24 cellular contexts compared by ENCODE assay signal in the genomic region with DNA sequence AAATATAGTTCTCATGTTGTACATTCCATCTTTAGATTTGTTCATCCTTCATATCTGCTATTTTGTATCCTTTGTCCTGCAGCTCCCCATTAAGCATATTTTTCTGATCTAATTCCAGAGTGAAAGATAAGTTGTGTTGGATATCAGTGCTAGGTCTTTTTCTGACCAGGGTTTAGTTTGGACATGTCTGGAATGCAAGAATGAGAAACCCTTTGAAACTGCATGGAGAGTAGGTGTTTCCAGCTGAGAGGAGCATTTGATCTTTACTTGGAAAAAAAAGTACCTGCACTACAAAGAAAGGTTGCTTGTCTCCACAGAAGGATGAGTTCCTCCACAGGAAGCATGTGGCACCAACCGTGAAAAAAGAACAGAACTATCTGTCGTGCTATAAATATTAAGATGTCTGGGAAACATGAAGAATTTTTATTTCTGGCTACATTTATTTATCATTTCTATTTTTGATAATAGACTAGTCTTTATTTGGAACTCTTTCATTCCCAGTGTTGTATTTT. TPM values are rescaled to one million over a fixed set of nuclear protein-coding genes. Genes with fewer than 3 reads are reported as not detected.
DNase-seq lines count a peak whose midpoint lies in the region; ATAC-seq, FAIRE-seq and TF ChIP-seq lines count a peak whose summit lies in the region.
"Had no signal": no experiment of that assay in that cellular context is flagged by ENCODE, and none has a peak within 500 bp of the region (broad histone marks: within the 10 kb centered on the region; RNA-seq: fewer than 3 reads in every experiment).

No MANE protein-coding gene starts in this region.

- no TSS peak for BruUV-seq in HepG2 (replicated peaks; lab: Mats Ljungman, UMichigan)

- dilution Hi-C loops in keratinocyte (cut with MboI; ENCODE audit: extremely low pct_ligation_motif_present, low sequenced_read_pairs): no loop called here

- H3K9me3 ChIP-seq in keratinocyte (ENCODE audit: control insufficient read depth, low read depth, low read length) (no peaks in the 10 kb centered on the region), WERI-Rb-1 (ENCODE audit: severe bottlenecking) (no peaks in the 10 kb centered on the region), HepG2 (ENCODE audit: low read length) (no peaks in the 10 kb centered on the region)
- H3K9me3 ChIP-seq: HAP-1 had no signal

- CTCF ChIA-PET in HepG2 (lab: Yijun Ruan, JAX; ENCODE audit: low intra/inter-chr PET ratio, low total read pairs): no interaction called here

- no peaks in the 10 kb centered on the region for H3K36me3 ChIP-seq in bronchial epithelial cell (ENCODE audit: control insufficient read depth, insufficient read depth, low read length)
- H3K36me3 ChIP-seq in keratinocyte (ENCODE audit: control insufficient read depth in 2 of 2, extremely low read depth in 1 of 2, insufficient read depth in 2 of 2, low read length in 2 of 2): no peaks in the 10 kb centered on the region
- H3K36me3 ChIP-seq in WERI-Rb-1: no peaks in the 10 kb centered on the region
- H3K36me3 ChIP-seq in HepG2 (replicated peaks in 1 of 2; ENCODE audit: control insufficient read depth in 1 of 2, insufficient read depth in 2 of 2, low read length in 2 of 2): no peaks in the 10 kb centered on the region
- H3K36me3 ChIP-seq: HAP-1 had no signal

- no peaks in the 10 kb centered on the region for H3K27me3 ChIP-seq in bronchial epithelial cell (ENCODE audit: control insufficient read depth, insufficient read depth, low read length)
- no peaks in the 10 kb centered on the region for H3K27me3 ChIP-seq in keratinocyte (ENCODE audit: control insufficient read depth, extremely low read depth, insufficient read depth, low read length)
- H3K27me3 ChIP-seq in WERI-Rb-1 (ENCODE audit: insufficient read depth, low read depth, severe bottlenecking): no peaks in the 10 kb centered on the region
- no peaks in the 10 kb centered on the region for H3K27me3 ChIP-seq in HepG2 (ENCODE audit: control insufficient read depth in 1 of 2, insufficient read depth in 2 of 2, low read length in 2 of 2)

- DNase-seq in NCI-H2171 treated with DMSO at 0.1 percent for 48 hours (lab: John Stamatoyannopoulos, UW) (peak; percentile 19), NCI-H2171 (lab: John Stamatoyannopoulos, UW) (no peak), bronchial epithelial cell (ENCODE audit: low read depth) (peak; percentile 79), keratinocyte (ENCODE audit: low read depth, low spot score) (no peak), NCI-H1092 treated with DMSO at 0.1 percent for 48 hours (lab: John Stamatoyannopoulos, UW) (no peak), WERI-Rb-1 (no peak), HepG2 (ENCODE audit: low spot score) (no peak), ureter (ENCODE audit: low spot score) (no peak)
- DNase-seq: ACHN; Calu3; CD8-positive, alpha-beta T cell; DMS153; KG1; NCI-H1105 treated with DMSO at 0.1 percent for 48 hours; NCI-H2029 treated with DMSO at 0.1 percent for 48 hours; NCI-H526; OCI-M1; SHP77 had no signal

- in situ Hi-C loops in HepG2 (cut with HindIII; ENCODE audit: extremely low pct_ligation_motif_present, low pct_unique_long_range_greater_than_20kb): loop anchor here (25.0 kb wide), 1 partner anchor 631 kb away; no protein-coding TSS in a partner anchor

- H3K4me2 ChIP-seq in keratinocyte (ENCODE audit: control insufficient read depth, extremely low read depth, insufficient read depth, low read depth, low read length): peak overlapping the region; percentile 81
- H3K4me2 ChIP-seq in HepG2 (ENCODE audit: low read depth, low read length): no peak overlapping the region
- H3K4me2 ChIP-seq: GM23338 had no signal

- TF ChIP-seq EP300 in HepG2 (IDR thresholded peaks at IDR 0.05; ENCODE audit: low read depth in 2 of 2, low read length in 2 of 2): no peak
- no peak for TF ChIP-seq EP300 in HepG2 (CRISPR knock-in tag; IDR thresholded peaks at IDR 0.05; ENCODE audit: borderline replicate concordance)

- H2AFZ ChIP-seq in keratinocyte (ENCODE audit: control insufficient read depth, low read length) (peak overlapping the region; percentile 16), HepG2 (ENCODE audit: low read length) (no peak overlapping the region)
- H2AFZ ChIP-seq: GM23338 had no signal

- FAIRE-seq in bronchial epithelial cell (lab: Jason Lieb, UNC) (no peak), keratinocyte (lab: Jason Lieb, UNC) (peak; percentile 79), HepG2 (lab: Jason Lieb, UNC) (no peak)
- FAIRE-seq: GM12892, RCC 7860 had no signal

- H3K9ac ChIP-seq in keratinocyte (ENCODE audit: control insufficient read depth, extremely low read depth, insufficient read depth, low read length) (no peak overlapping the region), HepG2 (ENCODE audit: insufficient read depth, low read depth, low read length) (no peak overlapping the region)

- POLR2A ChIA-PET in HepG2 (lab: Yijun Ruan, JAX): no interaction called here

- H3K79me2 ChIP-seq in keratinocyte (ENCODE audit: control insufficient read depth, insufficient read depth, low read length) (no peaks in the 10 kb centered on the region), HepG2 (ENCODE audit: insufficient read depth, low read length) (no peaks in the 10 kb centered on the region)

- no peak for TF ChIP-seq CTCF in bronchial epithelial cell (IDR thresholded peaks at IDR 0.05; ENCODE audit: insufficient read depth, low read length, severe bottlenecking)
- no peak for TF ChIP-seq CTCF in keratinocyte (optimal IDR thresholded peaks at IDR 0.05 in 1 of 3, IDR thresholded peaks at IDR 0.05 in 1 of 3, conservative IDR thresholded peaks at IDR 0.05 in 1 of 3; ENCODE audit: extremely low read depth in 1 of 3, insufficient read depth in 2 of 3, low read length in 3 of 3)
- no peak for TF ChIP-seq CTCF in WERI-Rb-1 (IDR thresholded peaks at IDR 0.05; ENCODE audit: low read depth, low read length)
- TF ChIP-seq CTCF in HepG2 (CRISPR knock-in tag; IDR thresholded peaks at IDR 0.05): no peak

- no peaks in the 10 kb centered on the region for H3K9me1 ChIP-seq in keratinocyte (ENCODE audit: control insufficient read depth, extremely low read depth, insufficient read depth, low read length)

- intact Hi-C loops in HepG2 (cut with micrococcal nuclease; ENCODE audit: unreplicated experiment): no loop called here

- H3K4me1 ChIP-seq in keratinocyte (ENCODE audit: control insufficient read depth, extremely low read depth, insufficient read depth, low read length) (peaks cover 18% of the 10 kb centered on the region), HepG2 (ENCODE audit: insufficient read depth, low read length) (peaks cover 21% of the 10 kb centered on the region)

- no peak for TF ChIP-seq POLR2A in HepG2 (IDR thresholded peaks at IDR 0.05; ENCODE audit: insufficient read depth in 1 of 2, low read depth in 2 of 2, low read length in 2 of 2)

- H3K4me3 ChIP-seq in bronchial epithelial cell (ENCODE audit: low read depth, low read length): no peak overlapping the region
- peak overlapping the region in 2 of 3 experiments; percentile 20 to 42 for H3K4me3 ChIP-seq in keratinocyte (ENCODE audit: control insufficient read depth in 2 of 3, extremely low read depth in 1 of 3, insufficient read depth in 2 of 3, low read depth in 1 of 3, low read length in 3 of 3)
- no peak overlapping the region for H3K4me3 ChIP-seq in WERI-Rb-1 (ENCODE audit: low read depth, low read length)
- no peak overlapping the region for H3K4me3 ChIP-seq in HepG2 (replicated peaks in 1 of 3; ENCODE audit: insufficient read depth in 1 of 3, low read depth in 2 of 3, low read length in 3 of 3)
- H3K4me3 ChIP-seq: GM23338, HAP-1 had no signal

- ATAC-seq in HepG2: no peak
- ATAC-seq: CD8-positive, alpha-beta T cell; GM23338 had no signal

- no peak for TF ChIP-seq RAD21 in HepG2 (CRISPR knock-in tag; IDR thresholded peaks at IDR 0.05)

- H3K27ac ChIP-seq in keratinocyte (ENCODE audit: control insufficient read depth, insufficient read depth, low read length) (no peak overlapping the region), WERI-Rb-1 (no peak overlapping the region), HepG2 (ENCODE audit: extremely low read length, insufficient read depth, low read length) (no peak overlapping the region)
- H3K27ac ChIP-seq: 22Rv1, HL-60 had no signal

- WGBS in HepG2 (ENCODE audit: low lambda C conversion rate): 13% methylated on average over 2 of the region's 2 CpGs

- H4K20me1 ChIP-seq in keratinocyte (ENCODE audit: control insufficient read depth, extremely low read depth, insufficient read depth, low read length) (no peaks in the 10 kb centered on the region), HepG2 (ENCODE audit: insufficient read depth, low read length) (no peaks in the 10 kb centered on the region)

RNA-seq across cellular contexts. Expression of a gene that starts 36.6 kb away (rescaled TPM):
- total RNA-seq in bronchial epithelial cell (24.5 and 26.5 TPM in 2 replicates), HepG2 (2016; rRNA removed; fragmentation: Illumina TruSeq; extraction: Trizol) (57.8 and 82.8 TPM in 2 replicates), ureter (61.5 TPM)
- polyA plus RNA-seq in keratinocyte (49.5 to 62.4 TPM (median 51.2 TPM) in 3 replicates), HepG2 (2011; rRNA removed) (33.6 and 49.4 TPM in 2 replicates)
- polyA plus RNA-seq in keratinocyte (2011; ENCODE audit: low read depth): 120 TPM
- polyA plus RNA-seq in keratinocyte (2011; cell fraction: cytosol; rRNA removed): 43.9 and 69.2 TPM in 2 replicates
- 30.0 and 37.0 TPM in 2 replicates for polyA plus RNA-seq in keratinocyte (2011; cell fraction: nucleus; rRNA removed)
- 36.8 and 49.4 TPM in 2 replicates for polyA plus RNA-seq in keratinocyte (2012; ENCODE audit: low replicate concordance)
- 11.6 to 19.8 TPM (median 15.4 TPM) in 3 replicates for polyA minus RNA-seq in keratinocyte
- 12.1 TPM for polyA minus RNA-seq in keratinocyte (2011; cell fraction: cytosol; rRNA and poly(A)+ RNA removed)
- polyA minus RNA-seq in keratinocyte (2011; cell fraction: nucleus; rRNA and poly(A)+ RNA removed): 4.2 and 13.4 TPM in 2 replicates
- 50.9 and 51.4 TPM in 2 replicates for total RNA-seq in HepG2 (2016; cell fraction: cytosol; rRNA removed; fragmentation: Illumina TruSeq; extraction: Trizol; ENCODE audit: low read depth)
- total RNA-seq in HepG2 (2016; cell fraction: insoluble cytoplasmic fraction; rRNA removed; fragmentation: Illumina TruSeq; extraction: Trizol): 62.2 and 83.7 TPM in 2 replicates
- 49.1 and 57.7 TPM in 2 replicates for total RNA-seq in HepG2 (2016; cell fraction: membrane; rRNA removed; fragmentation: Illumina TruSeq; extraction: Trizol)
- total RNA-seq in HepG2 (2016; cell fraction: nucleus; rRNA removed; fragmentation: Illumina TruSeq; extraction: Trizol): 28.0 and 33.7 TPM in 2 replicates
- polyA plus RNA-seq in HepG2 (2011; cell fraction: cytosol; rRNA removed): 21.6 and 27.6 TPM in 2 replicates
- 8.4 and 10.6 TPM in 2 replicates for polyA plus RNA-seq in HepG2 (2011; cell fraction: nucleus; rRNA removed)
- 30.8 and 45.7 TPM in 2 replicates for polyA plus RNA-seq in HepG2 (2012)
- polyA plus RNA-seq in HepG2 (2016; cell fraction: cytosol; fragmentation: Illumina TruSeq; extraction: Trizol; ENCODE audit: low read depth): 27.1 and 27.6 TPM in 2 replicates
- polyA plus RNA-seq in HepG2 (2016; cell fraction: insoluble cytoplasmic fraction; fragmentation: Illumina TruSeq; extraction: Trizol; ENCODE audit: low read depth): 122 and 132 TPM in 2 replicates
- 34.6 and 41.1 TPM in 2 replicates for polyA plus RNA-seq in HepG2 (2016; cell fraction: membrane; fragmentation: Illumina TruSeq; extraction: Trizol; ENCODE audit: low read depth)
- 59.2 and 62.6 TPM in 2 replicates for polyA plus RNA-seq in HepG2 (2016; cell fraction: nucleus; fragmentation: Illumina TruSeq; extraction: Trizol; ENCODE audit: insufficient read depth, low read depth)
- 17.9 and 19.3 TPM in 2 replicates for polyA minus RNA-seq in HepG2 (2011; rRNA and poly(A)+ RNA removed; ENCODE audit: low replicate concordance)
- 12.6 and 15.2 TPM in 2 replicates for polyA minus RNA-seq in HepG2 (2011; cell fraction: cytosol; rRNA and poly(A)+ RNA removed)
- polyA minus RNA-seq in HepG2 (2011; cell fraction: nucleus; rRNA and poly(A)+ RNA removed): 21.5 and 24.7 TPM in 2 replicates

Comparison
In these comparisons a context has a peak if more than half of its experiments do, and no peak if none do; other contexts are left out.
1. DNase-seq: peak in NCI-H2171 treated with DMSO at 0.1 percent for 48 hours (single experiment) and bronchial epithelial cell (single experiment); none in NCI-H2171 (single experiment), keratinocyte (single experiment), NCI-H1092 treated with DMSO at 0.1 percent for 48 hours (single experiment), WERI-Rb-1 (single experiment), HepG2 (single experiment) and ureter (single experiment).
2. H3K4me3 ChIP-seq: peak in keratinocyte (2 of 3); none in bronchial epithelial cell (single experiment), WERI-Rb-1 (single experiment) and HepG2 (0 of 3).